Comparison of ENCODE assay signal across 11 cellular contexts in genomic region chr9:134379774-134380431, GRCh38. TPM values are rescaled to one million over a fixed set of nuclear protein-coding genes. Genes with fewer than 3 reads are reported as not detected.
DNase-seq lines count a peak whose midpoint lies in the region; FAIRE-seq and TF ChIP-seq lines count a peak whose summit lies in the region.
"Had no signal": no experiment of that assay in that cellular context is flagged by ENCODE, and none has a peak within 500 bp of the region (broad histone marks: within the 10 kb centered on the region; RNA-seq: fewer than 3 reads in every experiment).

No MANE protein-coding gene starts in this region.

- TF ChIP-seq CTCF in adrenal gland (IDR thresholded peaks at IDR 0.05) (no peak), keratinocyte (optimal IDR thresholded peaks at IDR 0.05 in 1 of 3, IDR thresholded peaks at IDR 0.05 in 1 of 3, conservative IDR thresholded peaks at IDR 0.05 in 1 of 3; ENCODE audit: extremely low read depth in 1 of 3, insufficient read depth in 2 of 3, low read length in 3 of 3) (no peak), transverse colon (IDR thresholded peaks at IDR 0.05) (no peak), kidney (IDR thresholded peaks at IDR 0.05; ENCODE audit: borderline replicate concordance, extremely low read depth, insufficient read depth) (no peak)

- H3K36me3 Mint-ChIP-seq in CD8-positive, alpha-beta memory T cell = no peaks in the 10 kb centered on the region
- H3K36me3 Mint-ChIP-seq: activated naive CD8-positive, alpha-beta T cell treated with anti-CD3 and anti-CD28 coated beads, Interleukin-2, amount 10 ng/mL, durations not matched to agents 7 days and 5 days had no signal

- H3K27ac Mint-ChIP-seq in CD8-positive, alpha-beta memory T cell = no peak overlapping the region
- H3K27ac Mint-ChIP-seq: activated naive CD8-positive, alpha-beta T cell treated with anti-CD3 and anti-CD28 coated beads, Interleukin-2, amount 10 ng/mL, durations not matched to agents 7 days and 5 days had no signal

- no peaks in the 10 kb centered on the region for H4K20me1 ChIP-seq in keratinocyte (ENCODE audit: control insufficient read depth, extremely low read depth, insufficient read depth, low read length)

- DNase-seq in HT-29 (ENCODE audit: low spot score) (peak; percentile 63), adrenal gland (peak in 6 of 7 donors; percentile 63 to 81 (median 75)), keratinocyte (ENCODE audit: low read depth, low spot score) (no peak), transverse colon (no peak), kidney (no peak)
- no peak for DNase-seq in stimulated activated naive CD4-positive, alpha-beta T cell (lab: John Stamatoyannopoulos, UW)
- no peak for DNase-seq in CD8-positive, alpha-beta memory T cell
- DNase-seq: activated naive CD8-positive, alpha-beta T cell treated with anti-CD3 and anti-CD28 coated beads, Interleukin-2, amount 10 ng/mL, durations not matched to agents 7 days and 5 days; NCI-H2029; stimulated activated CD4-positive, alpha-beta T cell treated with anti-CD3 and anti-CD28 coated beads, Interleukin-4, amount 100 ng/mL, for 24 hours had no signal

- in situ Hi-C loops in transverse colon (cut with MboI; ENCODE audit: low pct_ligation_motif_present in 1 of 4, low pct_unique_long_range_greater_than_20kb in 1 of 4, low sequenced_read_pairs in 3 of 4) = no loop called here

- no peak overlapping the region for H3K4me3 Mint-ChIP-seq in CD8-positive, alpha-beta memory T cell
- H3K4me3 Mint-ChIP-seq: activated naive CD8-positive, alpha-beta T cell treated with anti-CD3 and anti-CD28 coated beads, Interleukin-2, amount 10 ng/mL, durations not matched to agents 7 days and 5 days; neural crest cell had no signal

- TF ChIP-seq EP300 in transverse colon (IDR thresholded peaks at IDR 0.05; ENCODE audit: low read depth) = no peak

- no peak overlapping the region for H2AFZ ChIP-seq in keratinocyte (ENCODE audit: control insufficient read depth, low read length)

- peaks cover 77% of the 10 kb centered on the region for H3K79me2 ChIP-seq in keratinocyte (ENCODE audit: control insufficient read depth, insufficient read depth, low read length)

- H3K9ac ChIP-seq in keratinocyte (ENCODE audit: control insufficient read depth, extremely low read depth, insufficient read depth, low read length) (peak overlapping the region; percentile 47), kidney (ENCODE audit: low read length in 2 of 2) (peak overlapping the region in 1 of 2 donors; percentile 19)

- H3K36me3 ChIP-seq in adrenal gland (replicated peaks in 1 of 2) = no peaks in the 10 kb centered on the region
- no peaks in the 10 kb centered on the region for H3K36me3 ChIP-seq in keratinocyte (ENCODE audit: control insufficient read depth in 2 of 2, extremely low read depth in 1 of 2, insufficient read depth in 2 of 2, low read length in 2 of 2)
- H3K36me3 ChIP-seq in transverse colon = no peaks in the 10 kb centered on the region
- H3K36me3 ChIP-seq in CD8-positive, alpha-beta memory T cell (ENCODE audit: insufficient read depth, low read length) = no peaks in the 10 kb centered on the region
- H3K36me3 ChIP-seq in kidney (ENCODE audit: control insufficient read depth in 1 of 2, insufficient read depth in 2 of 2, low read length in 2 of 2) = no peaks in the 10 kb centered on the region

- H3K27ac ChIP-seq in adrenal gland = peak overlapping the region; percentile 51 to 99 (median 93)
- H3K27ac ChIP-seq in keratinocyte (ENCODE audit: control insufficient read depth, insufficient read depth, low read length) = peak overlapping the region; percentile 56
- peak overlapping the region in 3 of 4 donors; percentile 68 to 82 (median 75) for H3K27ac ChIP-seq in transverse colon
- no peak overlapping the region for H3K27ac ChIP-seq in CD8-positive, alpha-beta memory T cell (ENCODE audit: low read depth, low read length)
- H3K27ac ChIP-seq in kidney (ENCODE audit: low read depth in 2 of 2, low read length in 2 of 2) = peak overlapping the region in 1 of 2 donors; percentile 34

- H3K4me2 ChIP-seq in keratinocyte (ENCODE audit: control insufficient read depth, extremely low read depth, insufficient read depth, low read depth, low read length) = peak overlapping the region; percentile 68

- no peaks in the 10 kb centered on the region for H3K9me3 ChIP-seq in adrenal gland (replicated peaks in 1 of 3)
- H3K9me3 ChIP-seq in keratinocyte (ENCODE audit: control insufficient read depth, low read depth, low read length) = no peaks in the 10 kb centered on the region
- H3K9me3 ChIP-seq in transverse colon = no peaks in the 10 kb centered on the region
- no peaks in the 10 kb centered on the region for H3K9me3 ChIP-seq in CD8-positive, alpha-beta memory T cell (ENCODE audit: low read length)
- H3K9me3 ChIP-seq in kidney (ENCODE audit: control insufficient read depth in 1 of 2, low read length in 2 of 2) = no peaks in the 10 kb centered on the region

- peaks cover 21 to 50% (median 30%) of the 10 kb centered on the region in 3 donors for H3K4me1 Mint-ChIP-seq in CD8-positive, alpha-beta memory T cell

- H3K4me3 ChIP-seq in adrenal gland (no peak overlapping the region), keratinocyte (ENCODE audit: control insufficient read depth in 2 of 3, extremely low read depth in 1 of 3, insufficient read depth in 2 of 3, low read depth in 1 of 3, low read length in 3 of 3) (peak overlapping the region in 1 of 3 experiments; percentile 12), transverse colon (no peak overlapping the region), kidney (ENCODE audit: low read length in 2 of 2) (no peak overlapping the region)
- no peak overlapping the region for H3K4me3 ChIP-seq in CD8-positive, alpha-beta memory T cell (ENCODE audit: low read length)

- FAIRE-seq in keratinocyte (lab: Jason Lieb, UNC) = peak; percentile 66
- no peak for FAIRE-seq in kidney (lab: Jason Lieb, UNC)

- POLR2A ChIA-PET in CD8-positive, alpha-beta memory T cell (lab: Charles Lee) = no interaction called here

- peaks cover 0 to 2% (median 0%) of the 10 kb centered on the region in 5 donors for H3K9me3 Mint-ChIP-seq in CD8-positive, alpha-beta memory T cell
- H3K9me3 Mint-ChIP-seq: activated naive CD8-positive, alpha-beta T cell treated with anti-CD3 and anti-CD28 coated beads, Interleukin-2, amount 10 ng/mL, durations not matched to agents 7 days and 5 days; neural crest cell had no signal

- peaks cover 0 to 3% of the 10 kb centered on the region in 2 donors for H3K27me3 Mint-ChIP-seq in CD8-positive, alpha-beta memory T cell

- no peak for TF ChIP-seq POLR2A in adrenal gland (IDR thresholded peaks at IDR 0.05)
- no peak for TF ChIP-seq POLR2A in transverse colon (IDR thresholded peaks at IDR 0.05)

- dilution Hi-C loops in keratinocyte (cut with MboI; ENCODE audit: extremely low pct_ligation_motif_present, low sequenced_read_pairs) = no loop called here

- H3K27me3 ChIP-seq in adrenal gland (no peaks in the 10 kb centered on the region), keratinocyte (ENCODE audit: control insufficient read depth, extremely low read depth, insufficient read depth, low read length) (no peaks in the 10 kb centered on the region), transverse colon (no peaks in the 10 kb centered on the region)
- no peaks in the 10 kb centered on the region for H3K27me3 ChIP-seq in CD8-positive, alpha-beta memory T cell (ENCODE audit: insufficient read depth, low read length, poor library complexity, severe bottlenecking)

- CTCF ChIA-PET in CD8-positive, alpha-beta memory T cell (lab: Charles Lee) = interaction anchor here (1.2 kb wide), 1 partner anchor 68 kb away, joined by 3 read pairs; no protein-coding TSS in a partner anchor

- H3K4me1 ChIP-seq in adrenal gland (replicated peaks in 1 of 2) (peaks cover 73 to 98% of the 10 kb centered on the region in 2 donors), keratinocyte (ENCODE audit: control insufficient read depth, extremely low read depth, insufficient read depth, low read length) (peaks cover 65% of the 10 kb centered on the region), transverse colon (peaks cover 68 to 98% (median 91%) of the 10 kb centered on the region in 4 donors), kidney (ENCODE audit: control insufficient read depth in 1 of 2, insufficient read depth in 1 of 2, low read depth in 1 of 2, low read length in 2 of 2) (peaks cover 57 to 79% of the 10 kb centered on the region in 2 donors)
- peaks cover 24% of the 10 kb centered on the region for H3K4me1 ChIP-seq in CD8-positive, alpha-beta memory T cell (ENCODE audit: insufficient read depth, low read length)

- H3K9me1 ChIP-seq in keratinocyte (ENCODE audit: control insufficient read depth, extremely low read depth, insufficient read depth, low read length) = no peaks in the 10 kb centered on the region

- intact Hi-C loops in adrenal gland (cut with DNase I) = loop anchor here (10.0 kb wide), 1 partner anchor 55 kb away; no protein-coding TSS in a partner anchor
- intact Hi-C loops in transverse colon (cut with DNase I; ENCODE audit: low total_unique reads) = no loop called here
- intact Hi-C loops in kidney (cut with DNase I) = no loop called here

- 30 to 48% (median 36%) methylated on average over 8 to 23 of the region's 23 CpGs; no CpG with 5 or more reads in 1 of the 4 donors for WGBS in adrenal gland, 4 donors
- WGBS in transverse colon (ENCODE audit: low coverage in 1 of 2), 2 donors = 76% methylated on average over 15 of the region's 23 CpGs; no CpG with 5 or more reads in 1 of the 2 donors

RNA-seq across cellular contexts. Expression of gene RXRA, which starts 53.6 kb away (rescaled TPM):
- 63.4 and 74.4 TPM in 2 replicates for total RNA-seq in HT-29 (2014; rRNA removed; shearing (Covaris generic))
- total RNA-seq in adrenal gland = 100 to 1,000 TPM in 4 of 8 donors, 10 to 100 TPM in 4; 64.2 to 114 (median 94.7) TPM
- polyA plus RNA-seq in adrenal gland = 10 to 100 TPM; 16.1 to 72.9 (median 31.6) TPM
- polyA plus RNA-seq in keratinocyte = 9.7 to 17.2 TPM (median 16.7 TPM) in 3 replicates
- polyA plus RNA-seq in keratinocyte (2011; ENCODE audit: low read depth) = 15.9 TPM
- polyA plus RNA-seq in keratinocyte (2011; cell fraction: cytosol; rRNA removed) = 10.5 and 21.8 TPM in 2 replicates
- 19.4 and 29.5 TPM in 2 replicates for polyA plus RNA-seq in keratinocyte (2011; cell fraction: nucleus; rRNA removed)
- 30.5 and 34.7 TPM in 2 replicates for polyA plus RNA-seq in keratinocyte (2012; ENCODE audit: low replicate concordance)
- polyA minus RNA-seq in keratinocyte = 19.2 to 55.3 TPM (median 30.6 TPM) in 3 replicates
- polyA minus RNA-seq in keratinocyte (2011; cell fraction: cytosol; rRNA and poly(A)+ RNA removed) = 50.6 TPM
- 26.7 and 27.5 TPM in 2 replicates for polyA minus RNA-seq in keratinocyte (2011; cell fraction: nucleus; rRNA and poly(A)+ RNA removed)
- total RNA-seq in transverse colon = 10 to 100 TPM; 27.3 to 70.5 (median 58.6) TPM
- 1 to 10 TPM; 9.9 to 10.0 TPM for total RNA-seq in CD8-positive, alpha-beta memory T cell
- polyA plus RNA-seq in CD8-positive, alpha-beta memory T cell = 2.1 TPM
- total RNA-seq in kidney = 49.5 TPM
- 24.0 TPM for polyA plus RNA-seq in kidney (ENCODE audit: insufficient read depth, low read depth, low replicate concordance)

Comparison
In these comparisons a context has a peak if more than half of its experiments do, and no peak if none do; other contexts are left out.
1. DNase-seq: peak in HT-29 (single experiment) and adrenal gland (6 of 7); none in keratinocyte (single experiment), transverse colon (single experiment), stimulated activated naive CD4-positive, alpha-beta T cell (0 of 6), CD8-positive, alpha-beta memory T cell (0 of 5) and kidney (single experiment).
2. intact Hi-C loops: an anchor here in adrenal gland (10.0 kb wide); none called in transverse colon and kidney.